Comparison of ENCODE assay signal across 8 cellular contexts in genomic region chr13:28532226-28533048, GRCh38. TPM values are rescaled to one million over a fixed set of nuclear protein-coding genes. Genes with fewer than 3 reads are reported as not detected.
DNase-seq lines count a peak whose midpoint lies in the region; ATAC-seq and TF ChIP-seq lines count a peak whose summit lies in the region.

No MANE protein-coding gene starts in this region.

- DNase-seq in T-helper 1 cell (no peak), hepatocyte (ENCODE audit: low spot score) (peak; percentile 35), sigmoid colon (no peak), NCI-H2107 treated with DMSO at 0.1 percent for 48 hours (lab: John Stamatoyannopoulos, UW; ENCODE audit: unreplicated experiment) (no peak)
- DNase-seq in activated T-cell treated with anti-CD3 and anti-CD28 coated beads, Interleukin-2, amount 50 U/mL, for 72 hours = peak; percentile 23 to 45

- TF ChIP-seq CTCF in hepatocyte (IDR thresholded peaks at IDR 0.05; ENCODE audit: poor library complexity) = no peak
- TF ChIP-seq CTCF in sigmoid colon (IDR thresholded peaks at IDR 0.05) = no peak

- H3K79me2 ChIP-seq in hepatocyte = no peaks in the 10 kb centered on the region

- peak in 1 of 4 donors; percentile 13 for TF ChIP-seq EP300 in sigmoid colon (IDR thresholded peaks at IDR 0.05)

- H2AFZ ChIP-seq in hepatocyte = peak overlapping the region; percentile 29

- H3K27me3 ChIP-seq in hepatocyte = peaks cover 49% of the 10 kb centered on the region
- peaks cover 17 to 72% (median 45%) of the 10 kb centered on the region in 3 donors for H3K27me3 ChIP-seq in sigmoid colon

- WGBS in hepatocyte (ENCODE audit: low lambda C conversion rate, missing lambda C conversion rate) = under 1% methylated on average over 36 of the region's 105 CpGs
- 1% methylated on average over 105 of the region's 105 CpGs for WGBS in sigmoid colon, 2 donors

- no peaks in the 10 kb centered on the region for H3K36me3 Mint-ChIP-seq in T-helper 1 cell treated with Interleukin-12 subunit alpha and Interleukin-12 subunit beta and Interleukin-4 antibody, amounts not matched to agents 30 μg/mL and 1 μg/mL, for 36 hours (ENCODE audit: low read depth)
- peaks cover 0 to 1% of the 10 kb centered on the region in 2 donors for H3K36me3 Mint-ChIP-seq in activated T-cell treated with anti-CD3 and anti-CD28 coated beads, Interleukin-2, amount 50 U/mL, for 72 hours (ENCODE audit: insufficient read depth in 2 of 2)

- no peak for TF ChIP-seq POLR2A in sigmoid colon (IDR thresholded peaks at IDR 0.05)

- H3K4me1 Mint-ChIP-seq in T-helper 1 cell treated with Interleukin-12 subunit alpha and Interleukin-12 subunit beta and Interleukin-4 antibody, amounts not matched to agents 30 μg/mL and 1 μg/mL, for 36 hours (ENCODE audit: low read depth) = peaks cover 3% of the 10 kb centered on the region
- peaks cover 9% of the 10 kb centered on the region for H3K4me1 Mint-ChIP-seq in activated T-cell treated with anti-CD3 and anti-CD28 coated beads, Interleukin-2, amount 50 U/mL, for 72 hours (ENCODE audit: low read depth)

- intact Hi-C loops in sigmoid colon (cut with DNase I) = no loop called here

- H3K27me3 Mint-ChIP-seq in T-helper 1 cell treated with Interleukin-12 subunit alpha and Interleukin-12 subunit beta and Interleukin-4 antibody, amounts not matched to agents 30 μg/mL and 1 μg/mL, for 36 hours (ENCODE audit: low read depth) = peaks cover 36% of the 10 kb centered on the region
- H3K27me3 Mint-ChIP-seq in activated T-cell treated with anti-CD3 and anti-CD28 coated beads, Interleukin-2, amount 50 U/mL, for 72 hours (ENCODE audit: low read depth) = peaks cover 54% of the 10 kb centered on the region

- ATAC-seq in activated T-cell treated with anti-CD3 and anti-CD28 coated beads, Interleukin-2, amount 50 U/mL, for 72 hours (replicated peaks in 1 of 2) = peak; percentile 47 to 51
- ATAC-seq in HG03097 (IDR thresholded peaks at IDR 0.05; ENCODE audit: low FRiP score, unreplicated experiment) = no peak
- ATAC-seq in GM18517 (IDR thresholded peaks at IDR 0.05; ENCODE audit: unreplicated experiment) = no peak

- no peaks in the 10 kb centered on the region for H3K36me3 ChIP-seq in hepatocyte (replicated peaks; ENCODE audit: insufficient read depth, low read depth)
- H3K36me3 ChIP-seq in sigmoid colon = no peaks in the 10 kb centered on the region

- H3K9me3 ChIP-seq in hepatocyte (ENCODE audit: low read depth) (no peaks in the 10 kb centered on the region), sigmoid colon (no peaks in the 10 kb centered on the region)

- H3K9me3 Mint-ChIP-seq in T-helper 1 cell treated with Interleukin-12 subunit alpha and Interleukin-12 subunit beta and Interleukin-4 antibody, amounts not matched to agents 30 μg/mL and 1 μg/mL, for 36 hours = peaks cover 7% of the 10 kb centered on the region
- H3K9me3 Mint-ChIP-seq in activated T-cell treated with anti-CD3 and anti-CD28 coated beads, Interleukin-2, amount 50 U/mL, for 72 hours = no peaks in the 10 kb centered on the region

- no peaks in the 10 kb centered on the region for H3K9me2 ChIP-seq in hepatocyte (replicated peaks; ENCODE audit: insufficient read depth)

- no peak overlapping the region for H3K27ac Mint-ChIP-seq in T-helper 1 cell treated with Interleukin-12 subunit alpha and Interleukin-12 subunit beta and Interleukin-4 antibody, amounts not matched to agents 30 μg/mL and 1 μg/mL, for 36 hours
- no peak overlapping the region for H3K27ac Mint-ChIP-seq in activated T-cell treated with anti-CD3 and anti-CD28 coated beads, Interleukin-2, amount 50 U/mL, for 72 hours

- no peaks in the 10 kb centered on the region for H4K20me1 ChIP-seq in hepatocyte (ENCODE audit: insufficient read depth, poor library complexity, severe bottlenecking)

- peak overlapping the region; percentile 57 for H3K4me3 ChIP-seq in hepatocyte
- peak overlapping the region in 3 of 4 donors; percentile 38 to 52 (median 48) for H3K4me3 ChIP-seq in sigmoid colon

- peak overlapping the region; percentile 85 for H3K4me2 ChIP-seq in hepatocyte

- no peak overlapping the region for H3K27ac ChIP-seq in hepatocyte
- peak overlapping the region in 3 of 4 donors; percentile 14 to 47 (median 27) for H3K27ac ChIP-seq in sigmoid colon

- peak overlapping the region; percentile 19 for H3K4me3 Mint-ChIP-seq in T-helper 1 cell treated with Interleukin-12 subunit alpha and Interleukin-12 subunit beta and Interleukin-4 antibody, amounts not matched to agents 30 μg/mL and 1 μg/mL, for 36 hours
- H3K4me3 Mint-ChIP-seq in activated T-cell treated with anti-CD3 and anti-CD28 coated beads, Interleukin-2, amount 50 U/mL, for 72 hours = peak overlapping the region; percentile 51 to 72

- H3K4me1 ChIP-seq in hepatocyte (ENCODE audit: insufficient read depth) (peaks cover 10% of the 10 kb centered on the region), sigmoid colon (peaks cover 0 to 27% (median 24%) of the 10 kb centered on the region in 4 donors)

RNA-seq across cellular contexts. Expression of gene FLT1, which starts 37.5 kb away (rescaled TPM):
- 10 to 100 TPM; 35.8 to 43.8 TPM for total RNA-seq in activated T-cell treated with anti-CD3 and anti-CD28 coated beads, Interleukin-2, amount 50 U/mL, for 72 hours
- total RNA-seq in hepatocyte = 37.0 and 40.1 TPM in 2 replicates
- 30.2 and 30.4 TPM in 2 replicates for polyA plus RNA-seq in hepatocyte
- 10 to 100 TPM in 1 of 4 donors, 1 to 10 TPM in 3; 5.7 to 18.3 (median 7.5) TPM for total RNA-seq in sigmoid colon
- 1 to 10 TPM in 1 of 3 donors, under 1 TPM in 2; under 0.01 to 4.6 (median 0.69) TPM for polyA plus RNA-seq in sigmoid colon

Comparison
In these comparisons a context has a peak if more than half of its experiments do, and no peak if none do; other contexts are left out.
1. DNase-seq: peak in activated T-cell treated with anti-CD3 and anti-CD28 coated beads, Interleukin-2, amount 50 U/mL, for 72 hours (2 of 2) and hepatocyte (single experiment); none in T-helper 1 cell (0 of 5), sigmoid colon (single experiment) and NCI-H2107 treated with DMSO at 0.1 percent for 48 hours (single experiment).
2. ATAC-seq: peak in activated T-cell treated with anti-CD3 and anti-CD28 coated beads, Interleukin-2, amount 50 U/mL, for 72 hours (2 of 2); none in HG03097 (single experiment) and GM18517 (single experiment).